19 cellular contexts compared by ENCODE assay signal in genomic region chr4:108644237-108644636, GRCh38. TPM values are rescaled to one million over a fixed set of nuclear protein-coding genes. Genes with fewer than 3 reads are reported as not detected.
DNase-seq lines count a peak whose midpoint lies in the region; ATAC-seq and TF ChIP-seq lines count a peak whose summit lies in the region.
"Had no signal": no experiment of that assay in that cellular context is flagged by ENCODE, and none has a peak within 500 bp of the region (broad histone marks: within the 10 kb centered on the region; RNA-seq: fewer than 3 reads in every experiment).

No MANE protein-coding gene starts in this region.

- dilution Hi-C loops in IMR-90 (cut with HindIII; ENCODE audit: low sequenced_read_pairs, unreplicated experiment) = no loop called here

- H3K36me3 ChIP-seq in IMR-90 (ENCODE audit: control insufficient read depth, insufficient read depth, low read length) = no peaks in the 10 kb centered on the region
- H3K36me3 ChIP-seq: thoracic aorta had no signal

- H2AK5ac ChIP-seq in IMR-90 (ENCODE audit: low read depth, low read length) = no peak overlapping the region

- no peak overlapping the region for H2AFZ ChIP-seq in IMR-90 (replicated peaks; ENCODE audit: low read length, poor library complexity)

- no peak overlapping the region for H2BK120ac ChIP-seq in IMR-90 (ENCODE audit: low read depth, low read length)

- DNase-seq in AG08395 (ENCODE audit: low spot score) (peak; percentile 65), IMR-90 (peak; percentile 21), astrocyte of the hippocampus (ENCODE audit: low read depth, low spot score) (peak; percentile 51), lung microvascular endothelial cell (ENCODE audit: low read depth in 2 of 2) (peak; percentile 22 to 59), ureter (ENCODE audit: low spot score) (no peak), GM19238 (ENCODE audit: insufficient read length, low spot score) (no peak), D341Med (ENCODE audit: low spot score) (no peak)
- DNase-seq: activated CD4-positive, alpha-beta T cell treated with anti-CD3 and anti-CD28 coated beads, Interleukin-2, amount 50 U/mL, for 1 hour; activated naive CD8-positive, alpha-beta T cell treated with anti-CD3 and anti-CD28 coated beads, Interleukin-2, amount 10 ng/mL, durations not matched to agents 7 days and 5 days; activated T-cell treated with anti-CD3 and anti-CD28 coated beads, Interleukin-2, amount 50 U/mL, for 24 hours; cerebellar nuclear complex; GDM1; NK-92 treated with Interleukin-12 subunit alpha and Interleukin-12 subunit beta, amount 100 ng/mL, for 24 hours; retina; stimulated activated CD4-positive, alpha-beta T cell treated with anti-CD3 and anti-CD28 coated beads, Interleukin-2, amount 100 ng/mL, for 48 hours had no signal

- CTCF ChIA-PET in IMR-90 (lab: Yijun Ruan, JAX) = no interaction called here

- no peak overlapping the region for H2BK15ac ChIP-seq in IMR-90 (ENCODE audit: low read depth, low read length)

- TF ChIP-seq CTCF in IMR-90 (conservative IDR thresholded peaks at IDR 0.05; ENCODE audit: low read depth, low read length) = no peak

- no CpG with 5 or more reads among the region's 1 CpG for WGBS in IMR-90 (ENCODE audit: extremely low coverage in 2 of 2, insufficient read length in 1 of 2), 2 experiments

- POLR2A ChIA-PET in IMR-90 (lab: Charles Lee; ENCODE audit: unreplicated experiment) = no interaction called here

- H2BK20ac ChIP-seq in IMR-90 (ENCODE audit: low read depth, low read length) = no peak overlapping the region

- H3K9me1 ChIP-seq in IMR-90 (ENCODE audit: insufficient read depth, low read length) = no peaks in the 10 kb centered on the region

- no peak overlapping the region for H2BK5ac ChIP-seq in IMR-90 (ENCODE audit: low read depth, low read length, poor library complexity, severe bottlenecking)

- H4K5ac ChIP-seq in IMR-90 (ENCODE audit: low read depth, low read length) = no peak overlapping the region

- H3K4me2 ChIP-seq in IMR-90 (ENCODE audit: low read depth, low read length) = no peak overlapping the region

- no peak overlapping the region for H3K23ac ChIP-seq in IMR-90 (ENCODE audit: low read depth, low read length)

- no peak overlapping the region for H2AK9ac ChIP-seq in IMR-90 (replicated peaks; ENCODE audit: low read depth, low read length, poor library complexity)

- ATAC-seq in IMR-90 (ENCODE audit: low read depth) = peak; percentile 62
- no peak for ATAC-seq in HG03342 (IDR thresholded peaks at IDR 0.05; ENCODE audit: unreplicated experiment)
- ATAC-seq: left lobe of liver; natural killer cell treated with Interleukin-12 subunit alpha and Interleukin-12 subunit beta and Interleukin-15 and Interleukin-18, amount 100 ng/mL, for 72 hours had no signal

- intact Hi-C loops in IMR-90 (cut with micrococcal nuclease) = no loop called here

- H3K27ac ChIP-seq in IMR-90 (ENCODE audit: insufficient read depth, low read length) = no peak overlapping the region
- H3K27ac ChIP-seq: thoracic aorta had no signal

- no peak overlapping the region for H3K9ac ChIP-seq in IMR-90 (ENCODE audit: low read depth, low read length)

- no peaks in the 10 kb centered on the region for H3K27me3 ChIP-seq in IMR-90 (ENCODE audit: control insufficient read depth, insufficient read depth, low read length)

- no peak for TF ChIP-seq POLR2A in IMR-90 (IDR thresholded peaks at IDR 0.05; ENCODE audit: low read depth, low read length)

- no peaks in the 10 kb centered on the region for H4K20me1 ChIP-seq in IMR-90 (ENCODE audit: insufficient read depth, low read length)

- H3K79me1 ChIP-seq in IMR-90 (ENCODE audit: low read depth in 1 of 2, low read length in 2 of 2) = no peaks in the 10 kb centered on the region; a peak in 1 of 4 replicates

- H3K14ac ChIP-seq in IMR-90 (replicated peaks; ENCODE audit: low read depth, low read length) = no peak overlapping the region

- no TSS peak for BruUV-seq in IMR-90 (replicated peaks; lab: Mats Ljungman, UMichigan)

- no peak overlapping the region for H3K4ac ChIP-seq in IMR-90 (ENCODE audit: low read depth, low read length)

- H3K4me3 ChIP-seq in IMR-90 (ENCODE audit: insufficient read depth, low read depth, low read length) = no peak overlapping the region
- H3K4me3 ChIP-seq: thoracic aorta had no signal

- in situ Hi-C loops in IMR-90 (cut with MboI; ENCODE audit: low sequenced_read_pairs) = no loop called here

- H4K8ac ChIP-seq in IMR-90 (ENCODE audit: low read depth in 2 of 2, low read length in 2 of 2) = no peak overlapping the region

- TF ChIP-seq RAD21 in IMR-90 (IDR thresholded peaks at IDR 0.05; ENCODE audit: low read length) = no peak

- no peaks in the 10 kb centered on the region for H3K4me1 ChIP-seq in IMR-90 (ENCODE audit: control insufficient read depth, insufficient read depth, low read length)

- H3K56ac ChIP-seq in IMR-90 (ENCODE audit: extremely low read depth, insufficient read depth, low read length) = no peak overlapping the region

- H3K18ac ChIP-seq in IMR-90 (ENCODE audit: low read depth, low read length) = no peak overlapping the region

- H4K91ac ChIP-seq in IMR-90 (ENCODE audit: insufficient read depth, low read depth, low read length) = no peak overlapping the region

- H3K9me3 ChIP-seq in IMR-90 (ENCODE audit: control insufficient read depth, insufficient read depth, low read length) = no peaks in the 10 kb centered on the region
- H3K9me3 ChIP-seq: thoracic aorta had no signal

TF ChIP-seq in IMR-90, 13 proteins besides CTCF, POLR2A, EP300 and RAD21:
- no peak for TF ChIP-seq MAFK (IDR thresholded peaks at IDR 0.05; ENCODE audit: low read depth, low read length)

RNA-seq across cellular contexts. Expression of gene OSTC, which starts 6.2 kb away (rescaled TPM):
- total RNA-seq in IMR-90 (2012; rRNA removed) (479 and 13,576 TPM in 2 replicates), lung microvascular endothelial cell (190 and 221 TPM in 2 replicates), ureter (70.9 TPM)
- 131 and 173 TPM in 2 replicates for polyA plus RNA-seq in IMR-90 (2012; rRNA removed)
- polyA plus RNA-seq in IMR-90 (2012; cell fraction: cytosol; rRNA removed) = 110 and 190 TPM in 2 replicates
- 18.7 and 66.9 TPM in 2 replicates for polyA plus RNA-seq in IMR-90 (2012; cell fraction: nucleus; rRNA removed; ENCODE audit: low replicate concordance)

RNA-seq across cellular contexts. Expression of gene RPL34, which starts 23.9 kb away (rescaled TPM):
- total RNA-seq in IMR-90 (2012; rRNA removed) = 590 and 1,435 TPM in 2 replicates
- 1,750 and 2,037 TPM in 2 replicates for polyA plus RNA-seq in IMR-90 (2012; rRNA removed)
- polyA plus RNA-seq in IMR-90 (2012; cell fraction: cytosol; rRNA removed) = 1,118 and 2,262 TPM in 2 replicates
- 121 and 956 TPM in 2 replicates for polyA plus RNA-seq in IMR-90 (2012; cell fraction: nucleus; rRNA removed; ENCODE audit: low replicate concordance)
- total RNA-seq in lung microvascular endothelial cell = 841 and 951 TPM in 2 replicates
- 1,479 TPM for total RNA-seq in ureter

Comparison
In these comparisons a context has a peak if more than half of its experiments do, and no peak if none do; other contexts are left out.
1. DNase-seq: peak in AG08395 (single experiment), IMR-90 (single experiment), astrocyte of the hippocampus (single experiment) and lung microvascular endothelial cell (2 of 2); none in ureter (single experiment), GM19238 (single experiment) and D341Med (single experiment).